9 cellular contexts compared by ENCODE assay signal in the genomic region with DNA sequence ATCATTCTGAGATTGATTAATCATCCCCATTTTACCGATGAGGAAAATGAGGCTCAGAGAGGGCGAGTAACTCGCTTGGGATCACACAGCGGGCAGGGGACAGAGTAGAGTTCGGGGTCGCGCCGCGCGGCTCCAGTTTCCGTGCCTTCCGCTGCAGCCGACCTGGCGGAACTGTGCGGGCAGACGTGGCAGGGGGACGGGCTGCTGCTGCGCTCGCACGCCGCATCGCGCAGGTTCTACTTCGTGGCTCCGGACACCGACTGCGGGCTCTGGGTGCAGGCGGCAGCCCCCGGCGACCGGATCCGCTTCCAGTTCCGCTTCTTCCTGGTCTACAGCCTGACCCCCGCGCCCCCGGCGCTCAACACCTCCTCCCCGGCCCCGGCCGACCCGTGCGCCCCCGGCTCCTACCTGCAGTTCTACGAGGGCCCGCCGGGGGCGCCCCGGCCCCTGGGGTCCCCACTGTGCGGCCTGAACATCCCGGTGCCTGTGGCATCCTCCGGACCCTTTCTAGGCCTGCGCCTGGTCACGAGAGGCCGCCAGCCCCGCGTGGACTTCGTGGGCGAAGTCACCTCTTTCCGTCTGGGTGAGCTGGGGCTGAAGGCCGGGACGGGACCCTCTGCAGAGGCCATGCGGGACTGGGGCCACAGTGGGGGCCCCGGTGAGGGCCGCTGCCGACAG. TPM values are rescaled to one million over a fixed set of nuclear protein-coding genes. Genes with fewer than 3 reads are reported as not detected.
A peak's percentile ranks its signal among the peaks of the same experiment; 100 is the strongest.
DNase-seq lines count a peak whose midpoint lies in the region; ATAC-seq, FAIRE-seq and TF ChIP-seq lines count a peak whose summit lies in the region.
"Had no signal": no experiment of that assay in that cellular context is flagged by ENCODE, and none has a peak within 500 bp of the region (broad histone marks: within the 10 kb centered on the region; RNA-seq: fewer than 3 reads in every experiment).

No MANE protein-coding gene starts in this region.

- H3K9me3 Mint-ChIP-seq in natural killer cell: no peaks in the 10 kb centered on the region

- no peaks in the 10 kb centered on the region for H4K20me1 ChIP-seq in endothelial cell of umbilical vein (replicated peaks; ENCODE audit: control insufficient read depth, extremely low read depth, insufficient read depth, low read length)

- no peaks in the 10 kb centered on the region for H3K9me3 ChIP-seq in endothelial cell of umbilical vein (replicated peaks; ENCODE audit: control insufficient read depth, insufficient read depth, low read length)

- intact Hi-C loops in endothelial cell of umbilical vein (cut with micrococcal nuclease) (loop anchor here (2.0 kb wide), 1 partner anchor 32 kb away; a partner anchor contains a TSS), natural killer cell (cut with micrococcal nuclease) (no loop called here)

- TF ChIP-seq POLR2A in endothelial cell of umbilical vein (IDR thresholded peaks at IDR 0.05; ENCODE audit: low read depth, low read length): no peak

- H3K27ac ChIP-seq in endothelial cell of umbilical vein (ENCODE audit: insufficient read depth, low read depth, low read length): no peak overlapping the region

- peak overlapping the region in 1 of 2 donors; percentile 73 for H3K27ac Mint-ChIP-seq in natural killer cell

- H3K36me3 Mint-ChIP-seq in natural killer cell: no peaks in the 10 kb centered on the region

- POLR2A ChIA-PET in endothelial cell of umbilical vein (lab: Charles Lee): no interaction called here

- H3K4me1 Mint-ChIP-seq in natural killer cell: peaks cover 0 to 24% of the 10 kb centered on the region in 2 donors

- H3K4me3 Mint-ChIP-seq in natural killer cell: peak overlapping the region; percentile 63

- TF ChIP-seq CTCF in endothelial cell of umbilical vein (IDR thresholded peaks at IDR 0.05; ENCODE audit: extremely low read depth in 1 of 2, insufficient read depth in 1 of 2, low read depth in 1 of 2, low read length in 2 of 2) (peak; percentile 48 to 71), natural killer cell (IDR thresholded peaks at IDR 0.05) (peak; percentile 76)

- no peaks in the 10 kb centered on the region for H3K27me3 ChIP-seq in endothelial cell of umbilical vein (ENCODE audit: control insufficient read depth in 2 of 2, insufficient read depth in 2 of 2, low read length in 2 of 2)

- H2AFZ ChIP-seq in endothelial cell of umbilical vein (ENCODE audit: low read depth, low read length): no peak overlapping the region

- DNase-seq in UCSD-AML1 (lab: John Stamatoyannopoulos, UW; ENCODE audit: unreplicated experiment) (peak; percentile 87), endothelial cell of umbilical vein (ENCODE audit: low read depth, low spot score) (no peak), natural killer cell (peak; percentile 47), OCI-M2 (lab: John Stamatoyannopoulos, UW; ENCODE audit: unreplicated experiment) (no peak), NCI-H748 (lab: John Stamatoyannopoulos, UW; ENCODE audit: unreplicated experiment) (no peak)

- peaks cover 0 to 3% of the 10 kb centered on the region in 2 experiments for H3K36me3 ChIP-seq in endothelial cell of umbilical vein (ENCODE audit: control insufficient read depth in 2 of 2, extremely low read depth in 1 of 2, insufficient read depth in 2 of 2, low read length in 2 of 2)

- peaks cover 0 to 3% of the 10 kb centered on the region in 2 donors for H3K27me3 Mint-ChIP-seq in natural killer cell (ENCODE audit: low read depth in 2 of 2)

- H3K79me2 ChIP-seq in endothelial cell of umbilical vein (ENCODE audit: control insufficient read depth, insufficient read depth, low read length): no peaks in the 10 kb centered on the region

- dilution Hi-C loops in endothelial cell of umbilical vein (cut with MboI; ENCODE audit: extremely low pct_ligation_motif_present, low sequenced_read_pairs): no loop called here

- BruUV-seq in endothelial cell of umbilical vein (replicated peaks; lab: Mats Ljungman, UMichigan): no TSS peak

- CTCF ChIA-PET in endothelial cell of umbilical vein (lab: Charles Lee): no interaction called here

- H3K9me1 ChIP-seq in endothelial cell of umbilical vein (replicated peaks; ENCODE audit: control insufficient read depth, extremely low read depth, insufficient read depth, low read length): no peaks in the 10 kb centered on the region

- peaks cover 29% of the 10 kb centered on the region for H3K4me1 ChIP-seq in endothelial cell of umbilical vein (ENCODE audit: control insufficient read depth, extremely low read depth, insufficient read depth, low read length)

- no peak overlapping the region for H3K4me3 ChIP-seq in endothelial cell of umbilical vein (replicated peaks in 1 of 3; ENCODE audit: insufficient read depth in 1 of 3, low read depth in 1 of 3, low read length in 3 of 3)

- no peak overlapping the region for H3K4me2 ChIP-seq in endothelial cell of umbilical vein (ENCODE audit: insufficient read depth, low read length)

- no peak for FAIRE-seq in endothelial cell of umbilical vein (lab: Jason Lieb, UNC)
- FAIRE-seq: TTC549 had no signal

- peak; percentile 62 for ATAC-seq in GM19455 (IDR thresholded peaks at IDR 0.05; ENCODE audit: unreplicated experiment)
- ATAC-seq in natural killer cell: peak; percentile 77 to 80 (median 79)
- no peak for ATAC-seq in HG03108 (IDR thresholded peaks at IDR 0.05; ENCODE audit: unreplicated experiment)
- ATAC-seq in HG02840 (IDR thresholded peaks at IDR 0.05; ENCODE audit: low FRiP score, unreplicated experiment): no peak

- no peak overlapping the region for H3K9ac ChIP-seq in endothelial cell of umbilical vein (replicated peaks; ENCODE audit: extremely low read depth, insufficient read depth, low read length)

TF ChIP-seq in endothelial cell of umbilical vein, 7 proteins besides CTCF, POLR2A, EP300 and RAD21:
- TF ChIP-seq GATA2 (IDR thresholded peaks at IDR 0.05; ENCODE audit: insufficient read depth, insufficient read length, low read depth, low read length): no peak
- no peak for TF ChIP-seq FOS (IDR thresholded peaks at IDR 0.05; ENCODE audit: borderline replicate concordance, insufficient read depth, low read length)
- TF ChIP-seq MYC (IDR thresholded peaks at IDR 0.05; ENCODE audit: low read depth, low read length): no peak
- no peak for TF ChIP-seq JUN (IDR thresholded peaks at IDR 0.05; ENCODE audit: borderline replicate concordance, insufficient read depth, insufficient read length, low read depth)
- TF ChIP-seq, protein P1, sequence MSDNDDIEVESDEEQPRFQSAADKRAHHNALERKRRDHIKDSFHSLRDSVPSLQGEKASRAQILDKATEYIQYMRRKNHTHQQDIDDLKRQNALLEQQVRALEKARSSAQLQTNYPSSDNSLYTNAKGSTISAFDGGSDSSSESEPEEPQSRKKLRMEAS (IDR thresholded peaks at IDR 0.05; ENCODE audit: insufficient read depth, insufficient read length): no peak
- TF ChIP-seq POLR2AphosphoS5 (IDR thresholded peaks at IDR 0.05; ENCODE audit: insufficient read depth, low read depth, low read length): no peak
- TF ChIP-seq EZH2 (IDR thresholded peaks at IDR 0.05; ENCODE audit: borderline replicate concordance, low read depth, low read length, severe bottlenecking): no peak

RNA-seq across cellular contexts. Expression of a gene that starts 2.3 kb away (rescaled TPM):
- total RNA-seq in endothelial cell of umbilical vein (0.42 and 0.44 TPM in 2 replicates), natural killer cell (1 to 10 TPM; 2.8 to 3.9 (median 3.6) TPM)
- not detected in 2 replicates for polyA plus RNA-seq in endothelial cell of umbilical vein
- 0.01 and 0.04 TPM in 2 replicates for polyA plus RNA-seq in endothelial cell of umbilical vein (2011; cell fraction: cytosol; rRNA removed)
- 0.05 and 0.17 TPM in 2 replicates for polyA plus RNA-seq in endothelial cell of umbilical vein (2011; cell fraction: nucleus; rRNA removed)
- 141 and 334 TPM in 2 replicates for polyA plus RNA-seq in endothelial cell of umbilical vein (2012)
- not detected in 2 replicates for polyA minus RNA-seq in endothelial cell of umbilical vein
- polyA minus RNA-seq in endothelial cell of umbilical vein (2011; cell fraction: cytosol; rRNA and poly(A)+ RNA removed): not detected
- polyA minus RNA-seq in endothelial cell of umbilical vein (2011; cell fraction: nucleus; rRNA and poly(A)+ RNA removed): not detected in 2 replicates

RNA-seq across cellular contexts. Expression of a gene that starts 31.4 kb away (rescaled TPM):
- total RNA-seq in endothelial cell of umbilical vein (146 and 149 TPM in 2 replicates), natural killer cell (100 to 1,000 TPM in 1 of 3 donors, 10 to 100 TPM in 2; 71.4 to 127 (median 90.5) TPM)
- polyA plus RNA-seq in endothelial cell of umbilical vein: 18.5 and 27.2 TPM in 2 replicates
- 33.6 and 34.2 TPM in 2 replicates for polyA plus RNA-seq in endothelial cell of umbilical vein (2011; cell fraction: cytosol; rRNA removed)
- polyA plus RNA-seq in endothelial cell of umbilical vein (2011; cell fraction: nucleus; rRNA removed): 135 and 168 TPM in 2 replicates
- 73.6 and 92.2 TPM in 2 replicates for polyA plus RNA-seq in endothelial cell of umbilical vein (2012)
- polyA minus RNA-seq in endothelial cell of umbilical vein: 76.2 and 79.0 TPM in 2 replicates
- 15.6 TPM for polyA minus RNA-seq in endothelial cell of umbilical vein (2011; cell fraction: cytosol; rRNA and poly(A)+ RNA removed)
- polyA minus RNA-seq in endothelial cell of umbilical vein (2011; cell fraction: nucleus; rRNA and poly(A)+ RNA removed): 124 and 167 TPM in 2 replicates

Comparison
In these comparisons a context has a peak if more than half of its experiments do, and no peak if none do; other contexts are left out.
1. ATAC-seq: peak in GM19455 (single experiment) and natural killer cell (3 of 3); none in HG03108 (single experiment) and HG02840 (single experiment).
2. DNase-seq: peak in UCSD-AML1 (single experiment) and natural killer cell (single experiment); none in endothelial cell of umbilical vein (single experiment), OCI-M2 (single experiment) and NCI-H748 (single experiment).